Comparison of ENCODE assay signal across 7 cellular contexts in genomic region chr4:16629274-16629673, GRCh38.
DNase-seq lines count a peak whose midpoint lies in the region; FAIRE-seq and TF ChIP-seq lines count a peak whose summit lies in the region.
"Not testable (repeated sequence)": the region's sequence is repeated elsewhere in the genome, so short reads cannot be mapped to it uniquely, and the experiment has no call there.

No MANE protein-coding gene starts in this region.

- POLR2A ChIA-PET in A673 (lab: Charles Lee; ENCODE audit: low non-redundant PET), result not testable (repeated sequence)

- not testable (repeated sequence) for H3K9ac ChIP-seq in neural progenitor cell

- not testable (repeated sequence) for H3K36me3 ChIP-seq in A673 (ENCODE audit: insufficient read depth, low read length, poor library complexity, severe bottlenecking); neural progenitor cell

- not testable (repeated sequence) for H3K27me3 ChIP-seq in A673 (replicated peaks; ENCODE audit: insufficient read depth, low read depth, low read length, poor library complexity); neural progenitor cell

- H3K9me3 Mint-ChIP-seq in neural progenitor cell, result peaks cover 18% of the 10 kb centered on the region

- H3K4me1 Mint-ChIP-seq in neural progenitor cell, result not testable (repeated sequence)

- DNase-seq in A673 (ENCODE audit: low spot score); D721Med (ENCODE audit: insufficient read length, low spot score); LNCaP clone FGC (ENCODE audit: low read depth); astrocyte of the spinal cord (ENCODE audit: low read depth, low spot score); epithelial cell of proximal tubule (ENCODE audit: low read depth); neural progenitor cell (ENCODE audit: low spot score): not testable (repeated sequence)
- DNase-seq in choroid plexus epithelial cell (ENCODE audit: low read depth), result peak; percentile 16

- peaks cover 12% of the 10 kb centered on the region for H3K4me1 ChIP-seq in A673 (ENCODE audit: insufficient read depth, low read length, poor library complexity, severe bottlenecking)
- not testable (repeated sequence) for H3K4me1 ChIP-seq in neural progenitor cell

- H3K27ac ChIP-seq in A673 (ENCODE audit: low read depth, low read length, poor library complexity, severe bottlenecking); neural progenitor cell: not testable (repeated sequence)

- not testable (repeated sequence) for H3K27ac Mint-ChIP-seq in neural progenitor cell

- CTCF ChIA-PET in A673 (lab: Charles Lee), result interaction anchor here (0.5 kb wide), 1 partner anchor 135 kb away, joined by 4 read pairs; no protein-coding TSS in a partner anchor

- H3K36me3 Mint-ChIP-seq in neural progenitor cell, result not testable (repeated sequence)

- H2AFZ ChIP-seq in neural progenitor cell (replicated peaks), result not testable (repeated sequence)

- FAIRE-seq in D721Med (lab: Jason Lieb, UNC), result not testable (repeated sequence)

- not testable (repeated sequence) for H3K4me3 Mint-ChIP-seq in neural progenitor cell

- TF ChIP-seq CTCF in A673 (conservative IDR thresholded peaks at IDR 0.05; ENCODE audit: low read depth, low read length) (peak; percentile 37; the same call in 1 of the 2 replicates), D721Med (IDR thresholded peaks at IDR 0.05; ENCODE audit: insufficient read depth, missing control alignments) (peak; percentile 30), LNCaP clone FGC (IDR thresholded peaks at IDR 0.05; ENCODE audit: control insufficient read depth, extremely low read depth, insufficient read depth) (peak; percentile 19; the same call in 1 of the 2 replicates), astrocyte of the spinal cord (IDR thresholded peaks at IDR 0.05; ENCODE audit: low read depth, low read length) (peak; percentile 4), choroid plexus epithelial cell (conservative IDR thresholded peaks at IDR 0.05; ENCODE audit: low read depth, low read length) (peak; percentile 33), epithelial cell of proximal tubule (conservative IDR thresholded peaks at IDR 0.05; ENCODE audit: low read depth, low read length) (peak; percentile 20), neural progenitor cell (IDR thresholded peaks at IDR 0.05) (peak; percentile 7)

- intact Hi-C loops in A673 (cut with micrococcal nuclease; ENCODE audit: unreplicated experiment), result not testable (repeated sequence)

- in situ Hi-C loops in astrocyte of the spinal cord (cut with HindIII; ENCODE audit: low sequenced_read_pairs), result not testable (repeated sequence)

- not testable (repeated sequence) for H3K27me3 Mint-ChIP-seq in neural progenitor cell (ENCODE audit: insufficient read depth, low read depth)

- BruUV-seq in A673 (replicated peaks; lab: Mats Ljungman, UMichigan), result not testable (repeated sequence)

- not testable (repeated sequence) for H3K79me2 ChIP-seq in neural progenitor cell (ENCODE audit: low read depth)

- not testable (repeated sequence) for H3K4me3 ChIP-seq in A673 (ENCODE audit: low read depth, low read length, poor library complexity, severe bottlenecking); LNCaP clone FGC (ENCODE audit: low read depth, low read length); astrocyte of the spinal cord (ENCODE audit: low read depth, low read length); choroid plexus epithelial cell (ENCODE audit: low read depth, low read length); epithelial cell of proximal tubule (ENCODE audit: low read depth, low read length); neural progenitor cell

- not testable (repeated sequence) for H3K9me3 ChIP-seq in A673 (ENCODE audit: low read depth, low read length, poor library complexity, severe bottlenecking); neural progenitor cell (ENCODE audit: low read depth)

- H4K20me1 ChIP-seq in neural progenitor cell (ENCODE audit: low read depth), result not testable (repeated sequence)

- not testable (repeated sequence) for H3K4me2 ChIP-seq in neural progenitor cell

- H3F3A ChIP-seq in neural progenitor cell (ENCODE audit: low read depth), result not testable (repeated sequence)
